7 cellular contexts compared by ENCODE assay signal in genomic region chr2:1133886-1134285, GRCh38.
DNase-seq lines count a peak whose midpoint lies in the region; ATAC-seq and TF ChIP-seq lines count a peak whose summit lies in the region.
"Not testable (repeated sequence)": the region's sequence is repeated elsewhere in the genome, so short reads cannot be mapped to it uniquely, and the experiment has no call there.

No MANE protein-coding gene starts in this region.

- not testable (repeated sequence) for H3K36me3 Mint-ChIP-seq in T-helper 17 cell (ENCODE audit: low read depth); activated CD8-positive, alpha-beta T cell treated with anti-CD3 and anti-CD28 coated beads for 36 hours (ENCODE audit: low read depth); activated T-helper 17 cell treated with anti-CD3 and anti-CD28 coated beads, Interleukin-2, amount 50 U/mL, for 72 hours (ENCODE audit: low read depth); activated naive CD8-positive, alpha-beta T cell treated with anti-CD3 and anti-CD28 coated beads, Interleukin-2, amount 50 U/mL, for 24 hours (ENCODE audit: low read depth); natural killer cell treated with Interleukin-12 subunit alpha and Interleukin-12 subunit beta and Interleukin-15 and Interleukin-18, amount 100 ng/mL, for 72 hours

- DNase-seq in Jurkat, Clone E6-1 (ENCODE audit: low read depth, low spot score) = peak; percentile 32
- DNase-seq in T-helper 17 cell; natural killer cell treated with Interleukin-12 subunit alpha and Interleukin-12 subunit beta and Interleukin-15 and Interleukin-18, amount 100 ng/mL, for 72 hours (ENCODE audit: low spot score): not testable (repeated sequence)
- peak; percentile 17 for DNase-seq in activated CD8-positive, alpha-beta T cell treated with anti-CD3 and anti-CD28 coated beads for 36 hours
- DNase-seq in activated naive CD8-positive, alpha-beta T cell treated with anti-CD3 and anti-CD28 coated beads, Interleukin-2, amount 50 U/mL, for 24 hours = peak; percentile 38
- DNase-seq in stimulated activated naive CD8-positive, alpha-beta T cell treated with anti-CD3 and anti-CD28 coated beads, Interleukin-15, amount 100 ng/mL, for 72 hours = peak; percentile 12 to 27

- H3K27ac Mint-ChIP-seq in T-helper 17 cell; activated CD8-positive, alpha-beta T cell treated with anti-CD3 and anti-CD28 coated beads for 36 hours; activated T-helper 17 cell treated with anti-CD3 and anti-CD28 coated beads, Interleukin-2, amount 50 U/mL, for 72 hours; natural killer cell treated with Interleukin-12 subunit alpha and Interleukin-12 subunit beta and Interleukin-15 and Interleukin-18, amount 100 ng/mL, for 72 hours: not testable (repeated sequence)
- peak overlapping the region; percentile 89 for H3K27ac Mint-ChIP-seq in activated naive CD8-positive, alpha-beta T cell treated with anti-CD3 and anti-CD28 coated beads, Interleukin-2, amount 50 U/mL, for 24 hours
- H3K27ac Mint-ChIP-seq in stimulated activated naive CD8-positive, alpha-beta T cell treated with anti-CD3 and anti-CD28 coated beads, Interleukin-15, amount 100 ng/mL, for 72 hours = peak overlapping the region in 1 of 2 donors; percentile 42

- H3K9me3 Mint-ChIP-seq in activated CD8-positive, alpha-beta T cell treated with anti-CD3 and anti-CD28 coated beads for 36 hours; activated T-helper 17 cell treated with anti-CD3 and anti-CD28 coated beads, Interleukin-2, amount 50 U/mL, for 72 hours; activated naive CD8-positive, alpha-beta T cell treated with anti-CD3 and anti-CD28 coated beads, Interleukin-2, amount 50 U/mL, for 24 hours; natural killer cell treated with Interleukin-12 subunit alpha and Interleukin-12 subunit beta and Interleukin-15 and Interleukin-18, amount 100 ng/mL, for 72 hours; stimulated activated naive CD8-positive, alpha-beta T cell treated with anti-CD3 and anti-CD28 coated beads, Interleukin-15, amount 100 ng/mL, for 72 hours: not testable (repeated sequence)

- ATAC-seq in T-helper 17 cell; activated CD8-positive, alpha-beta T cell treated with anti-CD3 and anti-CD28 coated beads for 36 hours; activated T-helper 17 cell treated with anti-CD3 and anti-CD28 coated beads, Interleukin-2, amount 50 U/mL, for 72 hours (replicated peaks); activated naive CD8-positive, alpha-beta T cell treated with anti-CD3 and anti-CD28 coated beads, Interleukin-2, amount 50 U/mL, for 24 hours; natural killer cell treated with Interleukin-12 subunit alpha and Interleukin-12 subunit beta and Interleukin-15 and Interleukin-18, amount 100 ng/mL, for 72 hours; stimulated activated naive CD8-positive, alpha-beta T cell treated with anti-CD3 and anti-CD28 coated beads, Interleukin-15, amount 100 ng/mL, for 72 hours: not testable (repeated sequence)

- H3K4me3 Mint-ChIP-seq in T-helper 17 cell = peak overlapping the region; percentile 67
- peak overlapping the region; percentile 36 for H3K4me3 Mint-ChIP-seq in activated CD8-positive, alpha-beta T cell treated with anti-CD3 and anti-CD28 coated beads for 36 hours
- H3K4me3 Mint-ChIP-seq in activated T-helper 17 cell treated with anti-CD3 and anti-CD28 coated beads, Interleukin-2, amount 50 U/mL, for 72 hours = peak overlapping the region; percentile 59
- peak overlapping the region; percentile 70 for H3K4me3 Mint-ChIP-seq in activated naive CD8-positive, alpha-beta T cell treated with anti-CD3 and anti-CD28 coated beads, Interleukin-2, amount 50 U/mL, for 24 hours
- H3K4me3 Mint-ChIP-seq in natural killer cell treated with Interleukin-12 subunit alpha and Interleukin-12 subunit beta and Interleukin-15 and Interleukin-18, amount 100 ng/mL, for 72 hours = peak overlapping the region; percentile 54
- H3K4me3 Mint-ChIP-seq in stimulated activated naive CD8-positive, alpha-beta T cell treated with anti-CD3 and anti-CD28 coated beads, Interleukin-15, amount 100 ng/mL, for 72 hours = peak overlapping the region; percentile 69 to 81

- peaks cover 20% of the 10 kb centered on the region for H3K27me3 Mint-ChIP-seq in T-helper 17 cell
- not testable (repeated sequence) for H3K27me3 Mint-ChIP-seq in activated CD8-positive, alpha-beta T cell treated with anti-CD3 and anti-CD28 coated beads for 36 hours; activated T-helper 17 cell treated with anti-CD3 and anti-CD28 coated beads, Interleukin-2, amount 50 U/mL, for 72 hours; activated naive CD8-positive, alpha-beta T cell treated with anti-CD3 and anti-CD28 coated beads, Interleukin-2, amount 50 U/mL, for 24 hours; stimulated activated naive CD8-positive, alpha-beta T cell treated with anti-CD3 and anti-CD28 coated beads, Interleukin-15, amount 100 ng/mL, for 72 hours
- peaks cover 17 to 22% of the 10 kb centered on the region in 2 donors for H3K27me3 Mint-ChIP-seq in natural killer cell treated with Interleukin-12 subunit alpha and Interleukin-12 subunit beta and Interleukin-15 and Interleukin-18, amount 100 ng/mL, for 72 hours

- H3K9me3 ChIP-seq in T-helper 17 cell (ENCODE audit: control insufficient read depth, low read length, poor library complexity, severe bottlenecking) = not testable (repeated sequence)

- not testable (repeated sequence) for TF ChIP-seq CTCF in activated CD8-positive, alpha-beta T cell treated with anti-CD3 and anti-CD28 coated beads for 36 hours (IDR thresholded peaks at IDR 0.05)

- not testable (repeated sequence) for H3K4me3 ChIP-seq in Jurkat, Clone E6-1 (ENCODE audit: low read length)

- CTCF ChIA-PET in activated CD8-positive, alpha-beta T cell treated with anti-CD3 and anti-CD28 coated beads for 36 hours (lab: Charles Lee) = not testable (repeated sequence)

- POLR2A ChIA-PET in activated CD8-positive, alpha-beta T cell treated with anti-CD3 and anti-CD28 coated beads for 36 hours (lab: Charles Lee) = not testable (repeated sequence)

- H3K4me1 Mint-ChIP-seq in T-helper 17 cell = peaks cover 18% of the 10 kb centered on the region
- H3K4me1 Mint-ChIP-seq in activated CD8-positive, alpha-beta T cell treated with anti-CD3 and anti-CD28 coated beads for 36 hours (ENCODE audit: low read depth) = peaks cover 24% of the 10 kb centered on the region
- H3K4me1 Mint-ChIP-seq in activated T-helper 17 cell treated with anti-CD3 and anti-CD28 coated beads, Interleukin-2, amount 50 U/mL, for 72 hours = peaks cover 22% of the 10 kb centered on the region
- H3K4me1 Mint-ChIP-seq in activated naive CD8-positive, alpha-beta T cell treated with anti-CD3 and anti-CD28 coated beads, Interleukin-2, amount 50 U/mL, for 24 hours = peaks cover 33% of the 10 kb centered on the region
- not testable (repeated sequence) for H3K4me1 Mint-ChIP-seq in natural killer cell treated with Interleukin-12 subunit alpha and Interleukin-12 subunit beta and Interleukin-15 and Interleukin-18, amount 100 ng/mL, for 72 hours (ENCODE audit: low read depth in 2 of 2)
- H3K4me1 Mint-ChIP-seq in stimulated activated naive CD8-positive, alpha-beta T cell treated with anti-CD3 and anti-CD28 coated beads, Interleukin-15, amount 100 ng/mL, for 72 hours = peaks cover 45% of the 10 kb centered on the region

- intact Hi-C loops in activated CD8-positive, alpha-beta T cell treated with anti-CD3 and anti-CD28 coated beads for 36 hours (cut with micrococcal nuclease) = not testable (repeated sequence)
